Comparison of ENCODE assay signal across 1 cellular context in genomic region chr15:71118345-71118744, GRCh38.
TF ChIP-seq lines count a peak whose summit lies in the region.

No MANE protein-coding gene starts in this region.

TF ChIP-seq in HepG2, 621 proteins besides CTCF, POLR2A, EP300 and RAD21:
- TF ChIP-seq MNT (IDR thresholded peaks at IDR 0.05) (peak; percentile 89), POGZ (CRISPR knock-in tag; IDR thresholded peaks at IDR 0.05) (no peak), KAT8 (CRISPR knock-in tag; IDR thresholded peaks at IDR 0.05) (no peak), HIC2 (CRISPR knock-in tag; IDR thresholded peaks at IDR 0.05; ENCODE audit: low read depth) (no peak)
